ENCODE assay signal across 18 cellular contexts in the genomic region with DNA sequence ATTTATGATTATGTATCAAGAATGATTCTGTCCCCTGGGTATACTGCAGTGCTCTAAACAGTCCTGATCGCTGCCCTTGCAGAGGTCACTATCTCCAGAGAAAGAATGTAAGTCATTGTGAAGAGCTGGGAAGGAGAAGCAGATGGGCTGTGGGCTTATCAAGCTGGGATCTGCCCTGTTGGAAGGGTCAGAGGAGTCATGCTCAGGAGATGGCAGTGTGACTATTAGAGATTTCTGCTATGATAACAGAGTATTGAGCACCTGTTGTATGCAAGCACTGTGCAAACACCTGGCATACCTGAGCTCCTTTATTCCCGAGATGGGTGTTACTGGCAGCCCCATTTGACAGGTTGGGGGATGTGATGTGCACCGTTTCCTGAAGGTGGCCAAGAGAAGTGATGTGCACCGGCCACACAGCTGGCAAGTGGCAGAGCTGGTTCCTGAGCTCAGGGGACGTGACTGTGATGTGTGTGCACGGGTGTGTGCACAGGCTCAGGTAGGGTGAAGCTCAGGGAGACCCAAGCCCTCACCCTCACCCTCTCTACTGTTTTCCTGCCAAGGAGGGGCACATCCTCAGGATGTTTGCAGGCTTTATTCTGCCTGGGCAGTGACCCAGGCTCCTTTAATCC. TPM values are rescaled to one million over a fixed set of nuclear protein-coding genes. Genes with fewer than 3 reads are reported as not detected.
DNase-seq lines count a peak whose midpoint lies in the region; ATAC-seq, FAIRE-seq and TF ChIP-seq lines count a peak whose summit lies in the region.
"Had no signal": no experiment of that assay in that cellular context is flagged by ENCODE, and none has a peak within 500 bp of the region (broad histone marks: within the 10 kb centered on the region; RNA-seq: fewer than 3 reads in every experiment).

No MANE protein-coding gene starts in this region.

- H3K27ac ChIP-seq in esophagus (ENCODE audit: low read depth in 2 of 2, low read length in 1 of 2) = peak overlapping the region; percentile 63 to 77
- peak overlapping the region; percentile 26 to 68 (median 62) for H3K27ac ChIP-seq in pancreas
- H3K27ac ChIP-seq: foreskin keratinocyte, left ventricle myocardium inferior had no signal

- ATAC-seq in GM18502 (IDR thresholded peaks at IDR 0.05; ENCODE audit: poor library complexity, unreplicated experiment) = peak; percentile 13
- ATAC-seq in pancreas = peak in 1 of 4 donors; percentile 13
- ATAC-seq in Right ventricle myocardium inferior = no peak
- ATAC-seq: foreskin keratinocyte had no signal

- DNase-seq in NCI-H2029 (lab: John Stamatoyannopoulos, UW) = peak; percentile 76
- no peak for DNase-seq in pancreas
- DNase-seq in NCI-H82 (lab: John Stamatoyannopoulos, UW) = no peak
- no peak for DNase-seq in occipital lobe (lab: John Stamatoyannopoulos, UW)
- no peak for DNase-seq in Right ventricle myocardium inferior (ENCODE audit: missing footprints)
- DNase-seq in hepatic stellate cell (ENCODE audit: low spot score) = no peak
- DNase-seq: activated CD4-positive, alpha-beta T cell treated with anti-CD3 and anti-CD28 coated beads, Interleukin-2, amount 50 U/mL, for 48 hours; activated naive CD4-positive, alpha-beta T cell treated with Interleukin-2 at 50 U/mL for 16 hours; activated T-cell treated with anti-CD3 and anti-CD28 coated beads for 4 hours; anterior cingulate cortex; COR-L47; foreskin keratinocyte; left ventricle myocardium inferior; NCI-H146; NCI-H446; Right ventricle myocardium superior had no signal

- no peak for FAIRE-seq in pancreas (lab: Jason Lieb, UNC)

- WGBS in esophagus, 2 donors = 55 to 61% methylated on average over 6 of the region's 6 CpGs
- 56 to 64% methylated on average over 6 of the region's 6 CpGs for WGBS in pancreas, 2 donors

- H3K36me3 ChIP-seq in esophagus (ENCODE audit: control insufficient read depth in 2 of 2, insufficient read depth in 2 of 2, low read length in 1 of 2) (no peaks in the 10 kb centered on the region), pancreas (no peaks in the 10 kb centered on the region)
- H3K36me3 ChIP-seq: left ventricle myocardium inferior had no signal

- no peaks in the 10 kb centered on the region for H3K27me3 ChIP-seq in esophagus (ENCODE audit: control insufficient read depth in 1 of 2, insufficient read depth in 2 of 2, low read length in 2 of 2)
- H3K27me3 ChIP-seq in pancreas = no peaks in the 10 kb centered on the region
- H3K27me3 ChIP-seq: foreskin keratinocyte had no signal

- H3K4me1 ChIP-seq in esophagus (ENCODE audit: control insufficient read depth in 2 of 2, insufficient read depth in 2 of 2, low read length in 1 of 2) (peaks cover 2 to 20% of the 10 kb centered on the region in 2 donors), pancreas (peaks cover 8 to 24% (median 15%) of the 10 kb centered on the region in 3 donors)
- H3K4me1 ChIP-seq: left ventricle myocardium inferior had no signal

- TF ChIP-seq CTCF in pancreas (IDR thresholded peaks at IDR 0.05) = no peak

- H3K9me3 ChIP-seq in esophagus (ENCODE audit: control insufficient read depth in 2 of 2, insufficient read depth in 1 of 2, low read depth in 1 of 2, low read length in 1 of 2) (no peaks in the 10 kb centered on the region), pancreas (no peaks in the 10 kb centered on the region)
- H3K9me3 ChIP-seq: left ventricle myocardium inferior had no signal

- intact Hi-C loops in pancreas (cut with DNase I) = no loop called here
- intact Hi-C loops in Right ventricle myocardium inferior (cut with DNase I) = no loop called here

- no peak overlapping the region for H3K4me3 ChIP-seq in esophagus (ENCODE audit: low read depth in 1 of 2, low read length in 2 of 2)
- H3K4me3 ChIP-seq in pancreas = no peak overlapping the region
- H3K4me3 ChIP-seq: left ventricle myocardium inferior had no signal

RNA-seq across cellular contexts. Expression of gene WWC1, which starts 56.5 kb away (rescaled TPM):
- polyA plus RNA-seq in esophagus = 10 to 100 TPM; 21.7 to 55.2 TPM
- 10 to 100 TPM; 36.4 to 54.2 (median 41.8) TPM for total RNA-seq in pancreas
- 10 to 100 TPM; 35.0 to 38.5 TPM for polyA plus RNA-seq in pancreas
- total RNA-seq in occipital lobe = 116 TPM
- 1.9 TPM for total RNA-seq in Right ventricle myocardium inferior

Comparison
In these comparisons a context has a peak if more than half of its experiments do, and no peak if none do; other contexts are left out.
1. RNA of gene WWC1, which starts 56.5 kb away (total RNA-seq): 116 TPM in occipital lobe (single experiment) and 36.4 to 54.2 TPM in pancreas; 1.9 TPM in Right ventricle myocardium inferior (single experiment); every median in the first group is over 10 times any median in the second.